2 cellular contexts compared by ENCODE assay signal in genomic region chr14:51354846-51355245, GRCh38.
TF ChIP-seq lines count a peak whose summit lies in the region.

No MANE protein-coding gene starts in this region.

TF ChIP-seq in SK-N-SH, 30 proteins besides CTCF, POLR2A, EP300 and RAD21 (continued from another document):
- TF ChIP-seq PBX3 (IDR thresholded peaks at IDR 0.05) = no peak
- TF ChIP-seq RXRA (IDR thresholded peaks at IDR 0.05; ENCODE audit: borderline replicate concordance, low read depth) = no peak

TF ChIP-seq in SK-N-SH treated with all-trans-retinoic acid at 6 μM for 48 hours, 23 proteins besides CTCF, POLR2A, EP300 and RAD21 (continued from another document):
- no peak for TF ChIP-seq ZFP30 (CRISPR knock-in tag; IDR thresholded peaks at IDR 0.05)
- TF ChIP-seq TOX (CRISPR knock-in tag; IDR thresholded peaks at IDR 0.05; ENCODE audit: borderline replicate concordance) = no peak
